In the genomic region with DNA sequence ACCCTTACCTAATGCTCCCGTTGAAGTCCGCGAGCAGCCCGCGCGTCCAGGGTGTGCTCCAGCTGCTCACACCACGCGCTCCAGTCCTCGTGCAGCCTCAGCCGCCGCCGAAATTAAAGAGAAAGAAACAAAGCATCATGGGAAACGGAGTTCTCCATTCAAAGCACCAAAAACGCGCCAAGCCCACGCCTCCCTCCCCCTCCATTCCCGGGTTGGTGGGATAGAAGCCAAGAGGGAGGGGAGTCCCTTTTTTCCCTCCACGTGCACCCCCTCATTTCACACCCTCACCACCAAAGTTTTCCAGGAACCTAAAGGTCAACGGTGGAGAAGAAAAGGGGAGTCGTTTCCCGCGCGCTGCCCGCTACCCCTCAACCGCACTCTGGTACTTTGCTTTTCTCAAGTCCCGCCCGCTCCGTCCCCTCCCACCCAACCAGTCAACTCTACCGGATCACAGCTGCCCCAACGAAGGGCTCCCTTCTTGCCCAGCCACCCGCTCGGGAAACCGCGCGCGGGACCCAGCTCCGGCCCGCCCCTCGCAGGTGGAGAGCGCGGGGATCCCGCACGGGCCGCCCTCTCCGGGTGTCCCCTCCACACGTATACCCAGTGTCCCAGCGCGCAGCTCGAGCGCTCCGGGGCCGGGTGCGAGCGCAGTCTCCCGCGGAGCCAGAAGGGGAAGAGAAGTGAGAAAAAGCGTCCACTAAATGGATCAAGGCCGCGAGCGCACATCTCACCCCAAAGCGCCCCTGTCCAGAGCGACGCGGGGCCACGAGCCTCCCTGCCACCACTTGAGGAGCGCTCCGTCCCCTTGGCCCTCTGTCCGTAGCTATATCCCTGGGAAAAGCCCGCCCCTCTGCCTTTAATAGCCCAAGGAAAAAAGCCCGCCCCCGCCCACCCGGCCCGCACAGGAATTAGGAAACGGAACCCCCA, we compare ENCODE assay signal across 1 cellular context.
TF ChIP-seq lines count a peak whose summit lies in the region.

No MANE protein-coding gene starts in this region.

TF ChIP-seq in K562, 482 proteins besides CTCF, POLR2A, EP300 and RAD21 (continued from another document):
- TF ChIP-seq, protein P1, sequence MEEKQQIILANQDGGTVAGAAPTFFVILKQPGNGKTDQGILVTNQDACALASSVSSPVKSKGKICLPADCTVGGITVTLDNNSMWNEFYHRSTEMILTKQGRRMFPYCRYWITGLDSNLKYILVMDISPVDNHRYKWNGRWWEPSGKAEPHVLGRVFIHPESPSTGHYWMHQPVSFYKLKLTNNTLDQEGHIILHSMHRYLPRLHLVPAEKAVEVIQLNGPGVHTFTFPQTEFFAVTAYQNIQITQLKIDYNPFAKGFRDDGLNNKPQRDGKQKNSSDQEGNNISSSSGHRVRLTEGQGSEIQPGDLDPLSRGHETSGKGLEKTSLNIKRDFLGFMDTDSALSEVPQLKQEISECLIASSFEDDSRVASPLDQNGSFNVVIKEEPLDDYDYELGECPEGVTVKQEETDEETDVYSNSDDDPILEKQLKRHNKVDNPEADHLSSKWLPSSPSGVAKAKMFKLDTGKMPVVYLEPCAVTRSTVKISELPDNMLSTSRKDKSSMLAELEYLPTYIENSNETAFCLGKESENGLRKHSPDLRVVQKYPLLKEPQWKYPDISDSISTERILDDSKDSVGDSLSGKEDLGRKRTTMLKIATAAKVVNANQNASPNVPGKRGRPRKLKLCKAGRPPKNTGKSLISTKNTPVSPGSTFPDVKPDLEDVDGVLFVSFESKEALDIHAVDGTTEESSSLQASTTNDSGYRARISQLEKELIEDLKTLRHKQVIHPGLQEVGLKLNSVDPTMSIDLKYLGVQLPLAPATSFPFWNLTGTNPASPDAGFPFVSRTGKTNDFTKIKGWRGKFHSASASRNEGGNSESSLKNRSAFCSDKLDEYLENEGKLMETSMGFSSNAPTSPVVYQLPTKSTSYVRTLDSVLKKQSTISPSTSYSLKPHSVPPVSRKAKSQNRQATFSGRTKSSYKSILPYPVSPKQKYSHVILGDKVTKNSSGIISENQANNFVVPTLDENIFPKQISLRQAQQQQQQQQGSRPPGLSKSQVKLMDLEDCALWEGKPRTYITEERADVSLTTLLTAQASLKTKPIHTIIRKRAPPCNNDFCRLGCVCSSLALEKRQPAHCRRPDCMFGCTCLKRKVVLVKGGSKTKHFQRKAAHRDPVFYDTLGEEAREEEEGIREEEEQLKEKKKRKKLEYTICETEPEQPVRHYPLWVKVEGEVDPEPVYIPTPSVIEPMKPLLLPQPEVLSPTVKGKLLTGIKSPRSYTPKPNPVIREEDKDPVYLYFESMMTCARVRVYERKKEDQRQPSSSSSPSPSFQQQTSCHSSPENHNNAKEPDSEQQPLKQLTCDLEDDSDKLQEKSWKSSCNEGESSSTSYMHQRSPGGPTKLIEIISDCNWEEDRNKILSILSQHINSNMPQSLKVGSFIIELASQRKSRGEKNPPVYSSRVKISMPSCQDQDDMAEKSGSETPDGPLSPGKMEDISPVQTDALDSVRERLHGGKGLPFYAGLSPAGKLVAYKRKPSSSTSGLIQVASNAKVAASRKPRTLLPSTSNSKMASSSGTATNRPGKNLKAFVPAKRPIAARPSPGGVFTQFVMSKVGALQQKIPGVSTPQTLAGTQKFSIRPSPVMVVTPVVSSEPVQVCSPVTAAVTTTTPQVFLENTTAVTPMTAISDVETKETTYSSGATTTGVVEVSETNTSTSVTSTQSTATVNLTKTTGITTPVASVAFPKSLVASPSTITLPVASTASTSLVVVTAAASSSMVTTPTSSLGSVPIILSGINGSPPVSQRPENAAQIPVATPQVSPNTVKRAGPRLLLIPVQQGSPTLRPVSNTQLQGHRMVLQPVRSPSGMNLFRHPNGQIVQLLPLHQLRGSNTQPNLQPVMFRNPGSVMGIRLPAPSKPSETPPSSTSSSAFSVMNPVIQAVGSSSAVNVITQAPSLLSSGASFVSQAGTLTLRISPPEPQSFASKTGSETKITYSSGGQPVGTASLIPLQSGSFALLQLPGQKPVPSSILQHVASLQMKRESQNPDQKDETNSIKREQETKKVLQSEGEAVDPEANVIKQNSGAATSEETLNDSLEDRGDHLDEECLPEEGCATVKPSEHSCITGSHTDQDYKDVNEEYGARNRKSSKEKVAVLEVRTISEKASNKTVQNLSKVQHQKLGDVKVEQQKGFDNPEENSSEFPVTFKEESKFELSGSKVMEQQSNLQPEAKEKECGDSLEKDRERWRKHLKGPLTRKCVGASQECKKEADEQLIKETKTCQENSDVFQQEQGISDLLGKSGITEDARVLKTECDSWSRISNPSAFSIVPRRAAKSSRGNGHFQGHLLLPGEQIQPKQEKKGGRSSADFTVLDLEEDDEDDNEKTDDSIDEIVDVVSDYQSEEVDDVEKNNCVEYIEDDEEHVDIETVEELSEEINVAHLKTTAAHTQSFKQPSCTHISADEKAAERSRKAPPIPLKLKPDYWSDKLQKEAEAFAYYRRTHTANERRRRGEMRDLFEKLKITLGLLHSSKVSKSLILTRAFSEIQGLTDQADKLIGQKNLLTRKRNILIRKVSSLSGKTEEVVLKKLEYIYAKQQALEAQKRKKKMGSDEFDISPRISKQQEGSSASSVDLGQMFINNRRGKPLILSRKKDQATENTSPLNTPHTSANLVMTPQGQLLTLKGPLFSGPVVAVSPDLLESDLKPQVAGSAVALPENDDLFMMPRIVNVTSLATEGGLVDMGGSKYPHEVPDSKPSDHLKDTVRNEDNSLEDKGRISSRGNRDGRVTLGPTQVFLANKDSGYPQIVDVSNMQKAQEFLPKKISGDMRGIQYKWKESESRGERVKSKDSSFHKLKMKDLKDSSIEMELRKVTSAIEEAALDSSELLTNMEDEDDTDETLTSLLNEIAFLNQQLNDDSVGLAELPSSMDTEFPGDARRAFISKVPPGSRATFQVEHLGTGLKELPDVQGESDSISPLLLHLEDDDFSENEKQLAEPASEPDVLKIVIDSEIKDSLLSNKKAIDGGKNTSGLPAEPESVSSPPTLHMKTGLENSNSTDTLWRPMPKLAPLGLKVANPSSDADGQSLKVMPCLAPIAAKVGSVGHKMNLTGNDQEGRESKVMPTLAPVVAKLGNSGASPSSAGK (IDR thresholded peaks at IDR 0.05), result peak; percentile 71
- TF ChIP-seq, protein P2, sequence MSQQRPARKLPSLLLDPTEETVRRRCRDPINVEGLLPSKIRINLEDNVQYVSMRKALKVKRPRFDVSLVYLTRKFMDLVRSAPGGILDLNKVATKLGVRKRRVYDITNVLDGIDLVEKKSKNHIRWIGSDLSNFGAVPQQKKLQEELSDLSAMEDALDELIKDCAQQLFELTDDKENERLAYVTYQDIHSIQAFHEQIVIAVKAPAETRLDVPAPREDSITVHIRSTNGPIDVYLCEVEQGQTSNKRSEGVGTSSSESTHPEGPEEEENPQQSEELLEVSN (IDR thresholded peaks at IDR 0.05; ENCODE audit: borderline replicate concordance in 1 of 2, extremely low read depth in 1 of 2, insufficient read depth in 1 of 2, insufficient read length in 1 of 2, low read depth in 1 of 2, low read length in 1 of 2, poor library complexity in 1 of 2, severe bottlenecking in 1 of 2), result peak in 1 of 2 experiments; percentile 68
- TF ChIP-seq CHCHD3 (CRISPR knock-in tag; IDR thresholded peaks at IDR 0.05) (no peak), ZNF79 (CRISPR knock-in tag; IDR thresholded peaks at IDR 0.05; ENCODE audit: low read depth) (no peak), KDM4B (IDR thresholded peaks at IDR 0.05; ENCODE audit: borderline replicate concordance in 2 of 2, low read depth in 1 of 2) (no peak), HDGF (IDR thresholded peaks at IDR 0.05) (no peak), L3MBTL2 (IDR thresholded peaks at IDR 0.05) (peak; percentile 52; the same call in 1 of the 2 replicates), ARNT (IDR thresholded peaks at IDR 0.05) (no peak), NFXL1 (CRISPR knock-in tag; IDR thresholded peaks at IDR 0.05) (no peak), ZFPM2 (CRISPR knock-in tag; IDR thresholded peaks at IDR 0.05) (no peak), ZNF239 (CRISPR knock-in tag; IDR thresholded peaks at IDR 0.05) (no peak)
- TF ChIP-seq, protein P3, sequence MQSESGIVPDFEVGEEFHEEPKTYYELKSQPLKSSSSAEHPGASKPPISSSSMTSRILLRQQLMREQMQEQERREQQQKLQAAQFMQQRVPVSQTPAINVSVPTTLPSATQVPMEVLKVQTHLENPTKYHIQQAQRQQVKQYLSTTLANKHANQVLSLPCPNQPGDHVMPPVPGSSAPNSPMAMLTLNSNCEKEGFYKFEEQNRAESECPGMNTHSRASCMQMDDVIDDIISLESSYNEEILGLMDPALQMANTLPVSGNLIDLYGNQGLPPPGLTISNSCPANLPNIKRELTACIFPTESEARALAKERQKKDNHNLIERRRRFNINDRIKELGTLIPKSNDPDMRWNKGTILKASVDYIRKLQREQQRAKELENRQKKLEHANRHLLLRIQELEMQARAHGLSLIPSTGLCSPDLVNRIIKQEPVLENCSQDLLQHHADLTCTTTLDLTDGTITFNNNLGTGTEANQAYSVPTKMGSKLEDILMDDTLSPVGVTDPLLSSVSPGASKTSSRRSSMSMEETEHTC (IDR thresholded peaks at IDR 0.05), result no peak
